1 cellular context compared by ENCODE assay signal in the genomic region with DNA sequence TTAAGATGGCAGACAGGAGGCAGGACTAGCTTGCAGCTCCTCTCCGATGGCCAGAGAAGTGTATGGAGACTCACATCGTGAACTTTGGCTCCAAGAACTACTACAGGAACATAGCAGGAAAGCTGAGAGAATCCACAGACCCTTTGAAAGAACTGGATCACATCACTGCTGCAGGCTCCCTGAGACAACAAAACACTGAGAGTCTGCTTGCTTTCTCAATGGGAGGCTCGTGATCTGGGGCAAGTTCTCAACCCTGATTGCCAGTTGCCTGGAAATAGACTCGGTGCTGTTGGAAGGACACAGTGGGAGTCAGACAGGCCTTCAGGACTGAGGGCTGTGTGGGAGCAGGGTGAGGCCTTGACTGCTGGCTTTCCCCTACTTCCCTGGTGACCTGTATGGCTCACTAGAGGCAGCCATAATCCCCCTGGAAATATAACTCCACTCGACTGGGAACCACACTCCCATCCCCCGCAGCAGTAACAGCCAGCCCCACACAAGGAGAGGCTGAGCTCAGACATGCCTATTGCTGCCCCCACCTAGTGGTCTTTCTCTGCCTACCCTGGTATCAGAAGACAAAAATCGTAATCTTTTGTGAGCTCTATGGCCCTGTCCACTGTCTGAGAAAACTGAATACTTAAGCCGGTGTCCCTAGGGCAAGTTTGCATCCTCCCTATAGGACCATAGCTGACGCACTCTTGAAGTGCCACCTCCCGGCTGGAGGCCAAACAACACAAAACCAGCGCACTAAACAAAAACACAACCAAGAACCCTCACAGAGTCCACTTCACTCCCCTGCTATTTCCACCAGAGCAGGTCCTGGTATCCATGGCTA.
TF ChIP-seq lines count a peak whose summit lies in the region.

No MANE protein-coding gene starts in this region.

TF ChIP-seq in WTC11, 78 proteins besides CTCF, POLR2A, EP300 and RAD21 (continued from another document):
- no peak for TF ChIP-seq ZSCAN18 (CRISPR knock-in tag; IDR thresholded peaks at IDR 0.05)
- TF ChIP-seq ZNF232 (CRISPR knock-in tag; IDR thresholded peaks at IDR 0.05), result no peak
- no peak for TF ChIP-seq GABPB1 (CRISPR knock-in tag; IDR thresholded peaks at IDR 0.05)
- no peak for TF ChIP-seq FOXJ3 (CRISPR knock-in tag; IDR thresholded peaks at IDR 0.05; ENCODE audit: borderline replicate concordance)
- TF ChIP-seq FOXP1 (CRISPR knock-in tag; IDR thresholded peaks at IDR 0.05; ENCODE audit: borderline replicate concordance), result no peak
- no peak for TF ChIP-seq ZBTB43 (CRISPR knock-in tag; IDR thresholded peaks at IDR 0.05)
- no peak for TF ChIP-seq E2F4 (CRISPR knock-in tag; IDR thresholded peaks at IDR 0.05; ENCODE audit: borderline replicate concordance, low read depth)
- TF ChIP-seq USF1 (CRISPR knock-in tag; IDR thresholded peaks at IDR 0.05), result no peak
- no peak for TF ChIP-seq ZNF263 (CRISPR knock-in tag; IDR thresholded peaks at IDR 0.05; ENCODE audit: low read depth)
